ENCODE assay signal across 26 cellular contexts in genomic region chr10:82164333-82164732, GRCh38.
"Had no signal": no experiment of that assay in that cellular context is flagged by ENCODE, and none has a peak within 500 bp of the region (broad histone marks: within the 10 kb centered on the region; RNA-seq: fewer than 3 reads in every experiment).

No MANE protein-coding gene starts in this region.

- H3K27me3 Mint-ChIP-seq: naive B cell; natural killer cell treated with Interleukin-12 subunit alpha and Interleukin-12 subunit beta and Interleukin-15 and Interleukin-18, amount 100 ng/mL, for 72 hours; stimulated activated naive B cell treated with anti-CD40 and anti-IgM and Interleukin-4, amounts not matched to agents 10 μg/mL and 1 μg/mL and 100 μg/mL, for 72 hours had no signal

- H3K4me1 Mint-ChIP-seq: naive B cell; neural progenitor cell; stimulated activated naive B cell treated with anti-CD40 and anti-IgM and Interleukin-4, amounts not matched to agents 10 μg/mL and 1 μg/mL and 100 μg/mL, for 72 hours had no signal

- H3K27ac Mint-ChIP-seq: naive B cell; natural killer cell treated with Interleukin-12 subunit alpha and Interleukin-12 subunit beta and Interleukin-15 and Interleukin-18, amount 100 ng/mL, for 72 hours; neural progenitor cell; stimulated activated naive B cell treated with anti-CD40 and anti-IgM and Interleukin-4, amounts not matched to agents 10 μg/mL and 1 μg/mL and 100 μg/mL, for 72 hours had no signal

- H3K9me3 Mint-ChIP-seq: neural progenitor cell; stimulated activated naive B cell treated with anti-CD40 and anti-IgM and Interleukin-4, amounts not matched to agents 10 μg/mL and 1 μg/mL and 100 μg/mL, for 72 hours had no signal

- H3K4me3 Mint-ChIP-seq: naive B cell; natural killer cell treated with Interleukin-12 subunit alpha and Interleukin-12 subunit beta and Interleukin-15 and Interleukin-18, amount 100 ng/mL, for 72 hours; neural progenitor cell; stimulated activated naive B cell treated with anti-CD40 and anti-IgM and Interleukin-4, amounts not matched to agents 10 μg/mL and 1 μg/mL and 100 μg/mL, for 72 hours had no signal

- H3K36me3 Mint-ChIP-seq: naive B cell; neural progenitor cell; stimulated activated naive B cell treated with anti-CD40 and anti-IgM and Interleukin-4, amounts not matched to agents 10 μg/mL and 1 μg/mL and 100 μg/mL, for 72 hours had no signal

- ATAC-seq: heart right ventricle; left cardiac atrium; left lung; lower lobe of right lung; natural killer cell treated with Interleukin-12 subunit alpha and Interleukin-12 subunit beta and Interleukin-15 and Interleukin-18, amount 100 ng/mL, for 72 hours; right cardiac atrium; sciatic nerve; stimulated activated naive B cell treated with anti-CD40 and anti-IgM and Interleukin-4, amounts not matched to agents 10 μg/mL and 1 μg/mL and 100 μg/mL, for 72 hours; stimulated activated naive CD8-positive, alpha-beta T cell treated with anti-CD3 and anti-CD28 coated beads, Interleukin-15, Interleukin-2, amounts not matched to agents 100 U/mL and 50 U/mL, for 24 hours; upper lobe of right lung had no signal

- DNase-seq: heart right ventricle; hippocampal formation; islet precursor cell; left cardiac atrium; left lung; lower lobe of right lung; mammary epithelial cell; mesenchymal stem cell; naive B cell; occipital lobe; retina; right cardiac atrium; stimulated activated CD4-positive, alpha-beta T cell treated with anti-CD3 and anti-CD28 coated beads, Interleukin-12 subunit alpha, Interleukin-12 subunit beta, amount 100 ng/mL, for 4 hours; stimulated activated CD4-positive, alpha-beta T cell treated with anti-CD3 and anti-CD28 coated beads, Interleukin-15, amount 100 ng/mL, for 24 hours; stimulated activated CD4-positive, alpha-beta T cell treated with anti-CD3 and anti-CD28 coated beads, Interleukin-2, amount 100 ng/mL, for 24 hours; stimulated activated CD4-positive, alpha-beta T cell treated with anti-CD3 and anti-CD28 coated beads, Interleukin-4, amount 100 ng/mL, for 1 hour; stimulated activated naive B cell treated with anti-CD40 and anti-IgM and Interleukin-4, amounts not matched to agents 10 μg/mL and 1 μg/mL and 100 μg/mL, for 72 hours; stimulated activated naive CD8-positive, alpha-beta T cell treated with anti-CD3 and anti-CD28 coated beads, Interleukin-15, Interleukin-2, amounts not matched to agents 100 U/mL and 50 U/mL, for 24 hours; stomach; testis; thyroid gland; transverse colon; upper lobe of right lung had no signal
